Comparison of ENCODE assay signal across 8 cellular contexts in genomic region chr14:58166005-58166983, GRCh38. TPM values are rescaled to one million over a fixed set of nuclear protein-coding genes. Genes with fewer than 3 reads are reported as not detected.
A peak's percentile ranks its signal among the peaks of the same experiment; 100 is the strongest.
DNase-seq lines count a peak whose midpoint lies in the region; ATAC-seq lines count a peak whose summit lies in the region.

No MANE protein-coding gene starts in this region.

- intact Hi-C loops in left colon (cut with DNase I, micrococcal nuclease), result loop anchor here in 1 of 2 donors (2.0 kb wide), 1 partner anchor 57 kb away; no protein-coding TSS in a partner anchor

- DNase-seq in DMS53 (lab: John Stamatoyannopoulos, UW) (peak; percentile 88), NCI-H446 (lab: John Stamatoyannopoulos, UW) (peak; percentile 83 to 88), left colon (peak; percentile 63 to 91)
- DNase-seq in activated CD4-positive, CD25-positive, alpha-beta regulatory T cell treated with anti-CD3 and anti-CD28 coated beads, Interleukin-2, amount 50 U/mL, for 72 hours, result peak; percentile 75
- DNase-seq in central memory CD4-positive, alpha-beta T cell, result peak; percentile 26
- peak; percentile 79 for DNase-seq in stimulated activated CD4-positive, alpha-beta T cell treated with anti-CD3 and anti-CD28 coated beads, Interleukin-4, amount 100 ng/mL, for 1 hour

- peak; percentile 53 for ATAC-seq in HG02642 (IDR thresholded peaks at IDR 0.05; ENCODE audit: poor library complexity, unreplicated experiment)
- peak; percentile 77 for ATAC-seq in left colon
- no peak for ATAC-seq in HG03175 (IDR thresholded peaks at IDR 0.05; ENCODE audit: unreplicated experiment)

RNA-seq across cellular contexts. Expression of gene ARMH4, which starts 14.3 kb away (rescaled TPM):
- 1 to 10 TPM in 1 of 2 donors, under 1 TPM in 1; 0.82 to 2.7 TPM for total RNA-seq in left colon

RNA-seq across cellular contexts. Expression of gene ACTR10, which starts 33.7 kb away (rescaled TPM):
- total RNA-seq in left colon, result 10 to 100 TPM; 52.9 to 53.8 TPM

Comparison
In these comparisons a context has a peak if more than half of its experiments do, and no peak if none do; other contexts are left out.
1. DNase-seq: peak in every context shown above with its lines; median percentile 88 in DMS53; 86 in NCI-H446; 79 in stimulated activated CD4-positive, alpha-beta T cell treated with anti-CD3 and anti-CD28 coated beads, Interleukin-4, amount 100 ng/mL, for 1 hour; 77 in left colon; 75 in activated CD4-positive, CD25-positive, alpha-beta regulatory T cell treated with anti-CD3 and anti-CD28 coated beads, Interleukin-2, amount 50 U/mL, for 72 hours; 26 in central memory CD4-positive, alpha-beta T cell.